Comparison of ENCODE assay signal across 11 cellular contexts in genomic region chr2:217853301-217853881, GRCh38.
DNase-seq lines count a peak whose midpoint lies in the region; ATAC-seq, FAIRE-seq and TF ChIP-seq lines count a peak whose summit lies in the region.
"Had no signal": no experiment of that assay in that cellular context is flagged by ENCODE, and none has a peak within 500 bp of the region (broad histone marks: within the 10 kb centered on the region; RNA-seq: fewer than 3 reads in every experiment).

No MANE protein-coding gene starts in this region.

- TF ChIP-seq EP300 in sigmoid colon (IDR thresholded peaks at IDR 0.05) = peak in 1 of 4 donors; percentile 11

- H3K4me3 Mint-ChIP-seq in astrocyte (ENCODE audit: unreplicated experiment) (no peak overlapping the region), glutamatergic neuron (ENCODE audit: unreplicated experiment) (no peak overlapping the region), WTC11 (no peak overlapping the region)
- H3K4me3 Mint-ChIP-seq: CD8-positive, alpha-beta T cell had no signal

- H3K27ac Mint-ChIP-seq in astrocyte (ENCODE audit: unreplicated experiment) = peak overlapping the region; percentile 86
- peak overlapping the region; percentile 15 for H3K27ac Mint-ChIP-seq in glutamatergic neuron (ENCODE audit: unreplicated experiment)
- H3K27ac Mint-ChIP-seq in WTC11 = no peak overlapping the region
- H3K27ac Mint-ChIP-seq: CD8-positive, alpha-beta T cell had no signal

- H2AFZ ChIP-seq in astrocyte (ENCODE audit: low read depth, low read length) = no peak overlapping the region

- H3K9ac ChIP-seq in astrocyte (ENCODE audit: low read length) = no peak overlapping the region

- H3K9me3 ChIP-seq in BE2C (no peaks in the 10 kb centered on the region), astrocyte (ENCODE audit: insufficient read depth, low read depth, low read length) (no peaks in the 10 kb centered on the region), sigmoid colon (no peaks in the 10 kb centered on the region)

- CTCF ChIA-PET in WTC11 (lab: Charles Lee) = interaction anchor here (0.8 to 2.2 kb wide), 4 partner anchors 17 to 140 kb away, joined by 3 to 7 read pairs (median 4); no protein-coding TSS in a partner anchor

- H3K27me3 ChIP-seq in BE2C = no peaks in the 10 kb centered on the region
- H3K27me3 ChIP-seq in astrocyte (ENCODE audit: insufficient read depth, low read length) = no peaks in the 10 kb centered on the region
- no peaks in the 10 kb centered on the region for H3K27me3 ChIP-seq in sigmoid colon

- H3K27me3 Mint-ChIP-seq in astrocyte (ENCODE audit: low read depth, unreplicated experiment) (no peaks in the 10 kb centered on the region), glutamatergic neuron (ENCODE audit: unreplicated experiment) (peaks cover 4% of the 10 kb centered on the region), WTC11 (ENCODE audit: low read depth) (no peaks in the 10 kb centered on the region)

- H3K4me1 Mint-ChIP-seq in astrocyte (ENCODE audit: low read depth, unreplicated experiment) (peaks cover 63% of the 10 kb centered on the region), glutamatergic neuron (ENCODE audit: low read depth, unreplicated experiment) (peaks cover 16% of the 10 kb centered on the region), WTC11 (peaks cover 13% of the 10 kb centered on the region)

- H3K4me2 ChIP-seq in astrocyte (ENCODE audit: low read length) = no peak overlapping the region

- H3K27ac ChIP-seq in astrocyte (ENCODE audit: low read depth, low read length) = no peak overlapping the region
- H3K27ac ChIP-seq in sigmoid colon = peak overlapping the region; percentile 83 to 98 (median 92)

- H3K4me1 ChIP-seq in BE2C = peaks cover 34% of the 10 kb centered on the region
- H3K4me1 ChIP-seq in astrocyte (ENCODE audit: insufficient read depth, low read length) = peaks cover 49% of the 10 kb centered on the region
- H3K4me1 ChIP-seq in sigmoid colon = peaks cover 0 to 100% (median 99%) of the 10 kb centered on the region in 4 donors

- H3K4me3 ChIP-seq in BE2C (ENCODE audit: low read depth, low read length) = no peak overlapping the region
- H3K4me3 ChIP-seq in astrocyte (ENCODE audit: insufficient read depth, low read depth, low read length) = no peak overlapping the region
- H3K4me3 ChIP-seq in sigmoid colon = no peak overlapping the region

- peaks cover 96% of the 10 kb centered on the region for H4K20me1 ChIP-seq in astrocyte (ENCODE audit: insufficient read depth, low read length)

- intact Hi-C loops in sigmoid colon (cut with DNase I) = no loop called here

- FAIRE-seq in astrocyte (lab: Jason Lieb, UNC) = no peak
- FAIRE-seq in GM19239 (lab: Jason Lieb, UNC) = no peak

- POLR2A ChIA-PET in WTC11 (lab: Charles Lee) = no interaction called here

- TF ChIP-seq CTCF in BE2C (IDR thresholded peaks at IDR 0.05; ENCODE audit: low read depth, low read length) = no peak
- no peak for TF ChIP-seq CTCF in astrocyte (IDR thresholded peaks at IDR 0.05; ENCODE audit: insufficient read depth, low read depth, low read length)
- TF ChIP-seq CTCF in glutamatergic neuron (IDR thresholded peaks at IDR 0.05; ENCODE audit: partially characterized antibody, unreplicated experiment) = no peak
- no peak for TF ChIP-seq CTCF in sigmoid colon (IDR thresholded peaks at IDR 0.05)
- TF ChIP-seq CTCF in WTC11 (IDR thresholded peaks at IDR 0.05) = no peak

- no peak for TF ChIP-seq POLR2A in sigmoid colon (IDR thresholded peaks at IDR 0.05)

- peaks cover 54% of the 10 kb centered on the region for H3K79me2 ChIP-seq in astrocyte (ENCODE audit: insufficient read depth, low read length)

- DNase-seq in BE2C (peak; percentile 43), astrocyte (ENCODE audit: low read depth) (no peak), glutamatergic neuron (no peak), sigmoid colon (peak; percentile 91), GM19239 (ENCODE audit: insufficient read length, low spot score) (no peak), WTC11 (ENCODE audit: low spot score) (no peak)
- DNase-seq in activated effector memory CD4-positive, alpha-beta T cell treated with Interleukin-2 at 50 U/mL for 16 hours = no peak
- DNase-seq: CD8-positive, alpha-beta T cell; effector CD8-positive, alpha-beta T cell; NCI-H345 had no signal

- WGBS in sigmoid colon, 2 donors = 43 to 60% methylated on average over 6 of the region's 6 CpGs

- no peaks in the 10 kb centered on the region for H3K9me3 Mint-ChIP-seq in astrocyte (ENCODE audit: unreplicated experiment)
- H3K9me3 Mint-ChIP-seq in glutamatergic neuron (ENCODE audit: unreplicated experiment) = peaks cover 9% of the 10 kb centered on the region
- H3K9me3 Mint-ChIP-seq in WTC11 = no peaks in the 10 kb centered on the region
- H3K9me3 Mint-ChIP-seq: CD8-positive, alpha-beta T cell had no signal

- no peak for ATAC-seq in WTC11
- ATAC-seq in HG03442 (IDR thresholded peaks at IDR 0.05; ENCODE audit: unreplicated experiment) = no peak
- ATAC-seq: CD8-positive, alpha-beta T cell had no signal

- peaks cover 33% of the 10 kb centered on the region for H3K36me3 ChIP-seq in BE2C
- H3K36me3 ChIP-seq in astrocyte (ENCODE audit: insufficient read depth, low read length) = peaks cover 26% of the 10 kb centered on the region
- peaks cover 22 to 74% (median 46%) of the 10 kb centered on the region in 4 donors for H3K36me3 ChIP-seq in sigmoid colon

- H3K36me3 Mint-ChIP-seq in astrocyte (ENCODE audit: low read depth, unreplicated experiment) = peaks cover 36% of the 10 kb centered on the region
- H3K36me3 Mint-ChIP-seq in glutamatergic neuron (ENCODE audit: unreplicated experiment) = peaks cover 4% of the 10 kb centered on the region
- H3K36me3 Mint-ChIP-seq in WTC11 = no peaks in the 10 kb centered on the region
- H3K36me3 Mint-ChIP-seq: CD8-positive, alpha-beta T cell had no signal

TF ChIP-seq in WTC11, 78 proteins besides CTCF, POLR2A, EP300 and RAD21:
- TF ChIP-seq CREM (CRISPR knock-in tag; IDR thresholded peaks at IDR 0.05) (no peak), E2F5 (CRISPR knock-in tag; IDR thresholded peaks at IDR 0.05) (no peak), FOXP4 (CRISPR knock-in tag; IDR thresholded peaks at IDR 0.05) (no peak), ZNF138 (CRISPR knock-in tag; conservative IDR thresholded peaks at IDR 0.05) (no peak), ZNF423 (CRISPR knock-in tag; IDR thresholded peaks at IDR 0.05) (no peak), ZNF416 (CRISPR knock-in tag; IDR thresholded peaks at IDR 0.05) (no peak)
- TF ChIP-seq, protein P1, sequence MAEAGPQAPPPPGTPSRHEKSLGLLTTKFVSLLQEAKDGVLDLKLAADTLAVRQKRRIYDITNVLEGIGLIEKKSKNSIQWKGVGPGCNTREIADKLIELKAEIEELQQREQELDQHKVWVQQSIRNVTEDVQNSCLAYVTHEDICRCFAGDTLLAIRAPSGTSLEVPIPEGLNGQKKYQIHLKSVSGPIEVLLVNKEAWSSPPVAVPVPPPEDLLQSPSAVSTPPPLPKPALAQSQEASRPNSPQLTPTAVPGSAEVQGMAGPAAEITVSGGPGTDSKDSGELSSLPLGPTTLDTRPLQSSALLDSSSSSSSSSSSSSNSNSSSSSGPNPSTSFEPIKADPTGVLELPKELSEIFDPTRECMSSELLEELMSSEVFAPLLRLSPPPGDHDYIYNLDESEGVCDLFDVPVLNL (CRISPR knock-in tag; IDR thresholded peaks at IDR 0.05; ENCODE audit: borderline replicate concordance, low read depth) = no peak

Comparison
In these comparisons a context has a peak if more than half of its experiments do, and no peak if none do; other contexts are left out.
1. DNase-seq: peak in BE2C (single experiment) and sigmoid colon (single experiment); none in astrocyte (single experiment), glutamatergic neuron (single experiment), GM19239 (single experiment), WTC11 (single experiment) and activated effector memory CD4-positive, alpha-beta T cell treated with Interleukin-2 at 50 U/mL for 16 hours (single experiment).